1 cellular context compared by ENCODE assay signal in the genomic region with DNA sequence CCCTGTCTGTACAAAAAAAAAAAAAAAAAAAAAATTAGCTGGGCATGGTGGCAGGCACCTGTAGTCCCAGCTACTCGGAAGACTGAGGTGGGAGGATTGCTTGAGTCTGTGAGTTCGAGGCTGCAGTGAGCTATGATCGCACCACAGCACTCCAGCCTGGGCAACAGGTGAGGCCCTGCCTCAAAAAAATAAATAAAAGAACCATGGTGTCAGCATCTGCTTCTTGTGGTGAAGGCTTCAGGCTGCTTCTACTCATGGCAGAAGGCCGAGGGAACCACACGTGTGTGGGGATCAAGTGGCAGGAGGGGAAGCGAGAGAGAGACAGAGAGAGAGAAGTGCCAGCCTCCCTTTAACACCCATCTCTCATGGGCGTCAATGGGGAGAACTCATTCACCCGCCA.
TF ChIP-seq lines count a peak whose summit lies in the region.

No MANE protein-coding gene starts in this region.

TF ChIP-seq in IMR-90, 13 proteins besides CTCF, POLR2A, EP300 and RAD21:
- TF ChIP-seq, protein P1, sequence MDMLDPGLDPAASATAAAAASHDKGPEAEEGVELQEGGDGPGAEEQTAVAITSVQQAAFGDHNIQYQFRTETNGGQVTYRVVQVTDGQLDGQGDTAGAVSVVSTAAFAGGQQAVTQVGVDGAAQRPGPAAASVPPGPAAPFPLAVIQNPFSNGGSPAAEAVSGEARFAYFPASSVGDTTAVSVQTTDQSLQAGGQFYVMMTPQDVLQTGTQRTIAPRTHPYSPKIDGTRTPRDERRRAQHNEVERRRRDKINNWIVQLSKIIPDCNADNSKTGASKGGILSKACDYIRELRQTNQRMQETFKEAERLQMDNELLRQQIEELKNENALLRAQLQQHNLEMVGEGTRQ (IDR thresholded peaks at IDR 0.05; ENCODE audit: low read depth, low read length), result no peak
- TF ChIP-seq RCOR1 (IDR thresholded peaks at IDR 0.05; ENCODE audit: insufficient replicate concordance, low read length), result no peak
